25 cellular contexts compared by ENCODE assay signal in genomic region chr21:34612557-34612956, GRCh38. TPM values are rescaled to one million over a fixed set of nuclear protein-coding genes. Genes with fewer than 3 reads are reported as not detected.
DNase-seq lines count a peak whose midpoint lies in the region; ATAC-seq and TF ChIP-seq lines count a peak whose summit lies in the region.
"Had no signal": no experiment of that assay in that cellular context is flagged by ENCODE, and none has a peak within 500 bp of the region (broad histone marks: within the 10 kb centered on the region; RNA-seq: fewer than 3 reads in every experiment).

No MANE protein-coding gene starts in this region.

- DNase-seq in CD4-positive, CD25-positive, alpha-beta regulatory T cell = no peak
- no peak for DNase-seq in DND-41
- DNase-seq in T-helper 17 cell = no peak
- DNase-seq in islet precursor cell = peak; percentile 50
- DNase-seq in NCI-H1436 treated with DMSO at 0.1 percent for 48 hours (lab: John Stamatoyannopoulos, UW) = no peak
- DNase-seq in left lobe of liver (ENCODE audit: low spot score) = no peak
- no peak for DNase-seq in uterus
- DNase-seq in GM10248 (ENCODE audit: extremely low spot score) = no peak
- DNase-seq: activated CD4-positive, alpha-beta T cell treated with anti-CD3 and anti-CD28 coated beads, Interleukin-2, amount 50 U/mL, for 4 hours; activated naive CD4-positive, alpha-beta T cell; activated T-cell treated with anti-CD3 and anti-CD28 coated beads, Interleukin-2, amount 50 U/mL, for 1 hour; cerebellar nuclear complex; DMS 273 treated with DMSO at 0.1 percent for 48 hours; effector memory CD8-positive, alpha-beta T cell; HFFc6; mammary epithelial cell; naive B cell; NCI-H1930; PC-3; stimulated activated CD4-positive, alpha-beta T cell treated with anti-CD3 and anti-CD28 coated beads, Interleukin-4, amount 100 ng/mL, for 4 hours; WERI-Rb-1 had no signal

- no peaks in the 10 kb centered on the region for H3K36me3 ChIP-seq in CD4-positive, CD25-positive, alpha-beta regulatory T cell (ENCODE audit: control insufficient read depth, insufficient read depth, low read length)
- H3K36me3 ChIP-seq in DND-41 (ENCODE audit: insufficient read depth, low read length) = no peaks in the 10 kb centered on the region
- no peaks in the 10 kb centered on the region for H3K36me3 ChIP-seq in uterus
- H3K36me3 ChIP-seq: heart left ventricle, WERI-Rb-1 had no signal

- no peak overlapping the region for H3K27ac ChIP-seq in CD4-positive, CD25-positive, alpha-beta regulatory T cell (ENCODE audit: insufficient read depth, low read length, poor library complexity, severe bottlenecking)
- H3K27ac ChIP-seq in DND-41 (ENCODE audit: low read length) = peak overlapping the region; percentile 12; the same call in 1 of the 2 replicates
- no peak overlapping the region for H3K27ac ChIP-seq in uterus
- H3K27ac ChIP-seq: heart left ventricle, WERI-Rb-1 had no signal

- H3K27me3 ChIP-seq in CD4-positive, CD25-positive, alpha-beta regulatory T cell (ENCODE audit: control insufficient read depth, insufficient read depth, low read length) = no peaks in the 10 kb centered on the region
- no peaks in the 10 kb centered on the region for H3K27me3 ChIP-seq in DND-41 (ENCODE audit: insufficient read depth, low read length, poor library complexity)
- H3K27me3 ChIP-seq in uterus = no peaks in the 10 kb centered on the region
- H3K27me3 ChIP-seq: heart left ventricle had no signal

- H3K9me3 Mint-ChIP-seq in CD4-positive, CD25-positive, alpha-beta regulatory T cell = peaks cover 0 to 1% (median 0%) of the 10 kb centered on the region in 7 donors
- H3K9me3 Mint-ChIP-seq: effector memory CD8-positive, alpha-beta T cell; HFFc6; naive B cell had no signal

- TF ChIP-seq CTCF in DND-41 (IDR thresholded peaks at IDR 0.05; ENCODE audit: borderline replicate concordance, extremely low read depth, low read length, poor library complexity, severe bottlenecking) (no peak), uterus (IDR thresholded peaks at IDR 0.05) (no peak), GM10248 (IDR thresholded peaks at IDR 0.05; ENCODE audit: control extremely low read depth, extremely low read depth, low read depth, missing control alignments) (no peak)

- H3K4me1 ChIP-seq in CD4-positive, CD25-positive, alpha-beta regulatory T cell (ENCODE audit: control insufficient read depth, insufficient read depth, low read length, poor library complexity, severe bottlenecking) = peaks cover 13% of the 10 kb centered on the region
- H3K4me1 ChIP-seq in DND-41 (ENCODE audit: insufficient read depth, low read length) (peaks cover 53% of the 10 kb centered on the region), uterus (no peaks in the 10 kb centered on the region)

- TF ChIP-seq POLR2A in uterus (IDR thresholded peaks at IDR 0.05) = no peak

- H3K4me3 Mint-ChIP-seq in CD4-positive, CD25-positive, alpha-beta regulatory T cell = peak overlapping the region in 3 of 4 donors; percentile 18 to 94 (median 88)
- H3K4me3 Mint-ChIP-seq in T-helper 17 cell = no peak overlapping the region
- H3K4me3 Mint-ChIP-seq: effector memory CD8-positive, alpha-beta T cell; HFFc6 had no signal

- H3K36me3 Mint-ChIP-seq in CD4-positive, CD25-positive, alpha-beta regulatory T cell = no peaks in the 10 kb centered on the region
- no peaks in the 10 kb centered on the region for H3K36me3 Mint-ChIP-seq in T-helper 17 cell (ENCODE audit: low read depth)
- H3K36me3 Mint-ChIP-seq: naive B cell had no signal

- no peak for ATAC-seq in CD4-positive, CD25-positive, alpha-beta regulatory T cell (ENCODE audit: low read depth in 2 of 2)
- ATAC-seq in DND-41 (ENCODE audit: insufficient read depth, low read depth) (no peak), T-helper 17 cell (no peak), left lobe of liver (no peak)
- ATAC-seq: effector memory CD8-positive, alpha-beta T cell; heart left ventricle; PC-3 had no signal

- H4K20me1 ChIP-seq in DND-41 (ENCODE audit: insufficient read depth, low read length) = peaks cover 14% of the 10 kb centered on the region; the same call in 1 of the 2 replicates

- H3K9ac ChIP-seq in DND-41 (ENCODE audit: low read depth, low read length) = peak overlapping the region; percentile 72; the same call in 1 of the 2 replicates

- no peak overlapping the region for H3K4me3 ChIP-seq in CD4-positive, CD25-positive, alpha-beta regulatory T cell (ENCODE audit: low read depth, low read length)
- H3K4me3 ChIP-seq in DND-41 (ENCODE audit: low read depth in 1 of 2, low read length in 2 of 2) (peak overlapping the region in 1 of 2 experiments; percentile 70; a peak in 2 of 4 replicates), uterus (no peak overlapping the region)

- CTCF ChIA-PET in GM10248 (lab: Yijun Ruan, JAX) = interaction anchor here (0.9 to 15.5 kb wide), 11 partner anchors 9 to 689 kb away, joined by 3 to 237 read pairs (median 4); partner anchors contain the start of gene KCNE1

- no peaks in the 10 kb centered on the region for H3K9me3 ChIP-seq in CD4-positive, CD25-positive, alpha-beta regulatory T cell (ENCODE audit: control insufficient read depth in 2 of 2, low read length in 2 of 2)
- H3K9me3 ChIP-seq in DND-41 (ENCODE audit: insufficient read depth, low read length, severe bottlenecking) (no peaks in the 10 kb centered on the region), T-helper 17 cell (ENCODE audit: control insufficient read depth, low read length, poor library complexity, severe bottlenecking) (no peaks in the 10 kb centered on the region), uterus (no peaks in the 10 kb centered on the region)
- H3K9me3 ChIP-seq: heart left ventricle had no signal

- H3K4me2 ChIP-seq in DND-41 (ENCODE audit: insufficient read depth, low read length) = peak overlapping the region; percentile 88

- H3K27ac Mint-ChIP-seq in CD4-positive, CD25-positive, alpha-beta regulatory T cell = no peak overlapping the region
- peak overlapping the region; percentile 21 for H3K27ac Mint-ChIP-seq in T-helper 17 cell
- H3K27ac Mint-ChIP-seq: B cell; effector memory CD8-positive, alpha-beta T cell; HFFc6; progenitor cell of endocrine pancreas had no signal

- POLR2A ChIA-PET in GM10248 (lab: Yijun Ruan, JAX) = no interaction called here

- H3K27me3 Mint-ChIP-seq in CD4-positive, CD25-positive, alpha-beta regulatory T cell = peaks cover 8% of the 10 kb centered on the region
- H3K27me3 Mint-ChIP-seq in T-helper 17 cell = peaks cover 12% of the 10 kb centered on the region
- H3K27me3 Mint-ChIP-seq: effector memory CD8-positive, alpha-beta T cell had no signal

- no peak overlapping the region for H2AFZ ChIP-seq in DND-41 (ENCODE audit: low read depth, low read length)

- H3K79me2 ChIP-seq in DND-41 (ENCODE audit: insufficient read depth, low read length) = peaks cover 73% of the 10 kb centered on the region

- intact Hi-C loops in uterus (cut with DNase I; ENCODE audit: low total_unique reads) = no loop called here

- peaks cover 0 to 25% (median 20%) of the 10 kb centered on the region in 4 donors for H3K4me1 Mint-ChIP-seq in CD4-positive, CD25-positive, alpha-beta regulatory T cell
- peaks cover 22% of the 10 kb centered on the region for H3K4me1 Mint-ChIP-seq in T-helper 17 cell

RNA-seq across cellular contexts. Expression of gene RCAN1, which starts 2.4 kb away (rescaled TPM):
- 3.9 TPM for total RNA-seq in CD4-positive, CD25-positive, alpha-beta regulatory T cell
- polyA plus RNA-seq in CD4-positive, CD25-positive, alpha-beta regulatory T cell = 10 to 100 TPM in 3 of 4 donors, 1 to 10 TPM in 1; 10.0 to 16.1 (median 11.9) TPM
- 1 to 10 TPM; 3.0 to 3.2 TPM for total RNA-seq in T-helper 17 cell
- total RNA-seq in left lobe of liver = 32.6 TPM
- total RNA-seq in uterus = 10 to 100 TPM; 12.4 to 22.5 (median 16.5) TPM

RNA-seq across cellular contexts. Expression of gene CLIC6, which starts 56.2 kb away (rescaled TPM):
- not detected for total RNA-seq in CD4-positive, CD25-positive, alpha-beta regulatory T cell
- polyA plus RNA-seq in CD4-positive, CD25-positive, alpha-beta regulatory T cell = not detected
- under 1 TPM; 0.10 to 0.25 TPM for total RNA-seq in T-helper 17 cell
- total RNA-seq in left lobe of liver = 0.45 TPM
- under 1 TPM; under 0.01 to 0.69 (median 0.38) TPM for total RNA-seq in uterus
- total RNA-seq: HFFc6, MCF 10A, PC-3 had no signal
- polyA plus RNA-seq: mammary epithelial cell had no signal
